In the genomic region with DNA sequence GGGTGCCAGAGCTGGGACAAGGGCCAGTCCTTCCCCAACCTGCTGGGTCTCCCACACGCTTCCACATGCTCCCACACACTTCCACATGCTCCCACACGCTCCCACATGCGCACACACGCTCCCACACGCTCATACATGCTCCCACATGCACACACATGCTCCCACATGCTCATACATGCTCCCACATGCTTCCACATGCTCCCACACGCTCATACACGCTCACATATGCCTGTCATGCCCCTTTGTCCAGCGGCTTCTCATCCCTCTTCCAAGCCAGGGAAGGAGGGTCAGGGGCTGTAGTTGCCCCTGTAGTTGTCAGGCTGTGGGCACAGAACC, we compare ENCODE assay signal across 28 cellular contexts. TPM values are rescaled to one million over a fixed set of nuclear protein-coding genes. Genes with fewer than 3 reads are reported as not detected.
DNase-seq lines count a peak whose midpoint lies in the region; ATAC-seq and TF ChIP-seq lines count a peak whose summit lies in the region.
"Had no signal": no experiment of that assay in that cellular context is flagged by ENCODE, and none has a peak within 500 bp of the region (broad histone marks: within the 10 kb centered on the region; RNA-seq: fewer than 3 reads in every experiment).

No MANE protein-coding gene starts in this region.

- H4K20me1 ChIP-seq in neural progenitor cell (ENCODE audit: low read depth): no peaks in the 10 kb centered on the region

- H3K4me1 ChIP-seq in Caco-2: peaks cover 14% of the 10 kb centered on the region
- no peaks in the 10 kb centered on the region for H3K4me1 ChIP-seq in neural progenitor cell
- H3K4me1 ChIP-seq: colonic mucosa, foreskin keratinocyte had no signal

- intact Hi-C loops in activated CD8-positive, alpha-beta T cell treated with anti-CD3 and anti-CD28 coated beads for 36 hours (cut with micrococcal nuclease): no loop called here
- intact Hi-C loops in Caco-2 (cut with micrococcal nuclease; ENCODE audit: unreplicated experiment): no loop called here

- H3K36me3 ChIP-seq in Caco-2 (ENCODE audit: control insufficient read depth, insufficient read depth, low read length): no peaks in the 10 kb centered on the region
- H3K36me3 ChIP-seq in neural progenitor cell: no peaks in the 10 kb centered on the region
- H3K36me3 ChIP-seq: colonic mucosa, heart left ventricle, lower lobe of right lung, neutrophil, SJCRH30, thyroid gland had no signal

- H3K4me3 Mint-ChIP-seq in activated CD8-positive, alpha-beta T cell treated with anti-CD3 and anti-CD28 coated beads, Interleukin-2, amount 10 ng/mL, durations not matched to agents 7 days and 5 days: no peak overlapping the region
- H3K4me3 Mint-ChIP-seq in activated CD8-positive, alpha-beta T cell treated with anti-CD3 and anti-CD28 coated beads for 36 hours: no peak overlapping the region
- H3K4me3 Mint-ChIP-seq in Caco-2 (ENCODE audit: unreplicated experiment) (no peak overlapping the region), neural progenitor cell (no peak overlapping the region)
- H3K4me3 Mint-ChIP-seq in effector memory CD8-positive, alpha-beta T cell: peak overlapping the region; percentile 64 to 70

- no peaks in the 10 kb centered on the region for H3K27me3 Mint-ChIP-seq in activated CD8-positive, alpha-beta T cell treated with anti-CD3 and anti-CD28 coated beads, Interleukin-2, amount 10 ng/mL, durations not matched to agents 7 days and 5 days (ENCODE audit: low read depth)
- H3K27me3 Mint-ChIP-seq in activated CD8-positive, alpha-beta T cell treated with anti-CD3 and anti-CD28 coated beads for 36 hours: peaks cover 2% of the 10 kb centered on the region
- H3K27me3 Mint-ChIP-seq in Caco-2 (ENCODE audit: insufficient read depth, unreplicated experiment) (peaks cover 3% of the 10 kb centered on the region), neural progenitor cell (ENCODE audit: insufficient read depth, low read depth) (peaks cover 15% of the 10 kb centered on the region)
- no peaks in the 10 kb centered on the region for H3K27me3 Mint-ChIP-seq in effector memory CD8-positive, alpha-beta T cell

- no peak for DNase-seq in activated CD8-positive, alpha-beta T cell treated with anti-CD3 and anti-CD28 coated beads, Interleukin-2, amount 10 ng/mL, durations not matched to agents 7 days and 5 days
- no peak for DNase-seq in activated CD8-positive, alpha-beta T cell treated with anti-CD3 and anti-CD28 coated beads for 36 hours
- DNase-seq in Caco-2: no peak
- no peak for DNase-seq in effector memory CD8-positive, alpha-beta T cell
- no peak for DNase-seq in neural progenitor cell (ENCODE audit: low spot score)
- no peak for DNase-seq in D341Med (ENCODE audit: low spot score)
- DNase-seq in RWPE1 (ENCODE audit: low spot score): no peak
- no peak for DNase-seq in NCI-H2196 treated with DMSO at 0.1 percent for 48 hours (lab: John Stamatoyannopoulos, UW; ENCODE audit: unreplicated experiment)
- DNase-seq: activated naive CD4-positive, alpha-beta T cell treated with anti-CD3 and anti-CD28 coated beads, Interleukin-2, amount 50 U/mL, for 16 hours; colonic mucosa; COR-L47; DND-41; effector memory CD4-positive, alpha-beta T cell; foreskin keratinocyte; Karpas-422; NCI-H1436; NCI-H2081 treated with DMSO at 0.1 percent for 48 hours; NCI-H446; SJCRH30; stimulated activated naive CD8-positive, alpha-beta T cell treated with anti-CD3 and anti-CD28 coated beads, Interleukin-15, Interleukin-2, amounts not matched to agents 100 U/mL and 50 U/mL, for 24 hours; thyroid gland had no signal

- no peak overlapping the region for H2AFZ ChIP-seq in neural progenitor cell (replicated peaks)

- peak overlapping the region; percentile 55 for H3K27ac Mint-ChIP-seq in activated CD8-positive, alpha-beta T cell treated with anti-CD3 and anti-CD28 coated beads, Interleukin-2, amount 10 ng/mL, durations not matched to agents 7 days and 5 days
- H3K27ac Mint-ChIP-seq in activated CD8-positive, alpha-beta T cell treated with anti-CD3 and anti-CD28 coated beads for 36 hours: no peak overlapping the region
- H3K27ac Mint-ChIP-seq in Caco-2 (ENCODE audit: unreplicated experiment) (peak overlapping the region; percentile 57), neural progenitor cell (peak overlapping the region; percentile 33)
- no peak overlapping the region for H3K27ac Mint-ChIP-seq in effector memory CD8-positive, alpha-beta T cell
- H3K27ac Mint-ChIP-seq: progenitor cell of endocrine pancreas had no signal

- no peak overlapping the region for H3K9ac ChIP-seq in neural progenitor cell

- BruUV-seq in Caco-2 (replicated peaks; lab: Mats Ljungman, UMichigan): no TSS peak

- ATAC-seq in activated CD8-positive, alpha-beta T cell treated with anti-CD3 and anti-CD28 coated beads, Interleukin-2, amount 10 ng/mL, durations not matched to agents 7 days and 5 days: no peak
- no peak for ATAC-seq in activated CD8-positive, alpha-beta T cell treated with anti-CD3 and anti-CD28 coated beads for 36 hours
- ATAC-seq in effector memory CD8-positive, alpha-beta T cell (replicated peaks): no peak
- ATAC-seq: esophagus mucosa; foreskin keratinocyte; heart left ventricle; lower lobe of right lung; mucosa of descending colon; stimulated activated naive CD8-positive, alpha-beta T cell treated with anti-CD3 and anti-CD28 coated beads, Interleukin-15, Interleukin-2, amounts not matched to agents 100 U/mL and 50 U/mL, for 24 hours had no signal

- H3K9me3 ChIP-seq in Caco-2 (no peaks in the 10 kb centered on the region), neural progenitor cell (ENCODE audit: low read depth) (no peaks in the 10 kb centered on the region)
- H3K9me3 ChIP-seq: A549, colonic mucosa, heart left ventricle, lower lobe of right lung, mucosa of descending colon, neutrophil, thyroid gland had no signal

- H3F3A ChIP-seq in neural progenitor cell (ENCODE audit: low read depth): peaks cover 7% of the 10 kb centered on the region

- POLR2A ChIA-PET in activated CD8-positive, alpha-beta T cell treated with anti-CD3 and anti-CD28 coated beads, Interleukin-2, amount 10 ng/mL, durations not matched to agents 7 days and 5 days (lab: Charles Lee): interaction anchor here (1.0 kb wide), 1 partner anchor 288 kb away, joined by 3 read pairs; no protein-coding TSS in a partner anchor
- POLR2A ChIA-PET in activated CD8-positive, alpha-beta T cell treated with anti-CD3 and anti-CD28 coated beads for 36 hours (lab: Charles Lee): no interaction called here
- POLR2A ChIA-PET in Caco-2 (lab: Charles Lee) (no interaction called here), RWPE1 (lab: Yijun Ruan, JAX; ENCODE audit: low non-redundant PET) (no interaction called here)

- H3K9me3 Mint-ChIP-seq in activated CD8-positive, alpha-beta T cell treated with anti-CD3 and anti-CD28 coated beads, Interleukin-2, amount 10 ng/mL, durations not matched to agents 7 days and 5 days (ENCODE audit: insufficient read depth): no peaks in the 10 kb centered on the region
- H3K9me3 Mint-ChIP-seq in activated CD8-positive, alpha-beta T cell treated with anti-CD3 and anti-CD28 coated beads for 36 hours: no peaks in the 10 kb centered on the region
- H3K9me3 Mint-ChIP-seq in Caco-2 (ENCODE audit: unreplicated experiment) (no peaks in the 10 kb centered on the region), neural progenitor cell (no peaks in the 10 kb centered on the region)
- H3K9me3 Mint-ChIP-seq in effector memory CD8-positive, alpha-beta T cell: no peaks in the 10 kb centered on the region

- H3K79me2 ChIP-seq in neural progenitor cell (ENCODE audit: low read depth): no peaks in the 10 kb centered on the region

- H3K27me3 ChIP-seq in Caco-2 (replicated peaks; ENCODE audit: control insufficient read depth, insufficient read depth, low read length) (no peaks in the 10 kb centered on the region), neural progenitor cell (no peaks in the 10 kb centered on the region)
- H3K27me3 ChIP-seq: colonic mucosa, foreskin keratinocyte, heart left ventricle, SJCRH30, thyroid gland had no signal

- H3K36me3 Mint-ChIP-seq in activated CD8-positive, alpha-beta T cell treated with anti-CD3 and anti-CD28 coated beads, Interleukin-2, amount 10 ng/mL, durations not matched to agents 7 days and 5 days (ENCODE audit: low read depth): no peaks in the 10 kb centered on the region
- H3K36me3 Mint-ChIP-seq in activated CD8-positive, alpha-beta T cell treated with anti-CD3 and anti-CD28 coated beads for 36 hours (ENCODE audit: low read depth): no peaks in the 10 kb centered on the region
- H3K36me3 Mint-ChIP-seq in Caco-2 (ENCODE audit: insufficient read depth, unreplicated experiment): no peaks in the 10 kb centered on the region
- peaks cover 15% of the 10 kb centered on the region for H3K36me3 Mint-ChIP-seq in effector memory CD8-positive, alpha-beta T cell (ENCODE audit: insufficient read depth)
- no peaks in the 10 kb centered on the region for H3K36me3 Mint-ChIP-seq in neural progenitor cell

- H3K4me1 Mint-ChIP-seq in activated CD8-positive, alpha-beta T cell treated with anti-CD3 and anti-CD28 coated beads, Interleukin-2, amount 10 ng/mL, durations not matched to agents 7 days and 5 days (ENCODE audit: low read depth): peaks cover 38% of the 10 kb centered on the region
- peaks cover 28% of the 10 kb centered on the region for H3K4me1 Mint-ChIP-seq in activated CD8-positive, alpha-beta T cell treated with anti-CD3 and anti-CD28 coated beads for 36 hours (ENCODE audit: low read depth)
- H3K4me1 Mint-ChIP-seq in Caco-2 (ENCODE audit: low read depth, unreplicated experiment) (no peaks in the 10 kb centered on the region), neural progenitor cell (peaks cover 29% of the 10 kb centered on the region)
- peaks cover 11 to 28% of the 10 kb centered on the region in 2 donors for H3K4me1 Mint-ChIP-seq in effector memory CD8-positive, alpha-beta T cell (ENCODE audit: low read depth in 2 of 2)

- no peak overlapping the region for H3K27ac ChIP-seq in neural progenitor cell
- H3K27ac ChIP-seq in RWPE1: no peak overlapping the region
- H3K27ac ChIP-seq: A549, colonic mucosa, foreskin keratinocyte, heart left ventricle, lower lobe of right lung, neutrophil, SJCRH30, thyroid gland had no signal

- CTCF ChIA-PET in activated CD8-positive, alpha-beta T cell treated with anti-CD3 and anti-CD28 coated beads, Interleukin-2, amount 10 ng/mL, durations not matched to agents 7 days and 5 days (lab: Charles Lee): no interaction called here
- CTCF ChIA-PET in activated CD8-positive, alpha-beta T cell treated with anti-CD3 and anti-CD28 coated beads for 36 hours (lab: Charles Lee): no interaction called here
- CTCF ChIA-PET in Caco-2 (lab: Charles Lee) (no interaction called here), RWPE1 (lab: Yijun Ruan, JAX) (no interaction called here)

- H3K4me2 ChIP-seq in neural progenitor cell: no peak overlapping the region
- H3K4me2 ChIP-seq: A549 had no signal

- H3K4me3 ChIP-seq in Caco-2 (ENCODE audit: low read depth, low read length) (no peak overlapping the region), neural progenitor cell (no peak overlapping the region)
- H3K4me3 ChIP-seq: A549, colonic mucosa, heart left ventricle, lower lobe of right lung, mucosa of descending colon, SJCRH30, thyroid gland had no signal

- no peak for TF ChIP-seq CTCF in activated CD8-positive, alpha-beta T cell treated with anti-CD3 and anti-CD28 coated beads for 36 hours (IDR thresholded peaks at IDR 0.05)
- TF ChIP-seq CTCF in Caco-2 (IDR thresholded peaks at IDR 0.05; ENCODE audit: insufficient read depth in 1 of 2, low read depth in 1 of 2, low read length in 1 of 2, severe bottlenecking in 1 of 2, unreplicated experiment in 1 of 2): no peak
- TF ChIP-seq CTCF in neural progenitor cell (IDR thresholded peaks at IDR 0.05): no peak
- TF ChIP-seq CTCF in RWPE1 (conservative IDR thresholded peaks at IDR 0.05; ENCODE audit: low read depth): no peak

RNA-seq across cellular contexts. Expression of a gene that starts 9.9 kb away (rescaled TPM):
- 1 to 10 TPM; 3.0 to 4.8 TPM for total RNA-seq in activated CD8-positive, alpha-beta T cell treated with anti-CD3 and anti-CD28 coated beads, Interleukin-2, amount 10 ng/mL, durations not matched to agents 7 days and 5 days
- 10 to 100 TPM; 23.3 to 24.1 TPM for total RNA-seq in activated CD8-positive, alpha-beta T cell treated with anti-CD3 and anti-CD28 coated beads for 36 hours
- total RNA-seq in Caco-2 (2022) (33.8 and 40.9 TPM in 2 replicates), neural progenitor cell (ENCODE audit: low replicate concordance) (3.6 and 12.9 TPM in 2 replicates)

Comparison
In these comparisons a context has a peak if more than half of its experiments do, and no peak if none do; other contexts are left out.
1. H3K27ac Mint-ChIP-seq: peak in activated CD8-positive, alpha-beta T cell treated with anti-CD3 and anti-CD28 coated beads, Interleukin-2, amount 10 ng/mL, durations not matched to agents 7 days and 5 days (single experiment), Caco-2 (single experiment) and neural progenitor cell (single experiment); none in activated CD8-positive, alpha-beta T cell treated with anti-CD3 and anti-CD28 coated beads for 36 hours (single experiment) and effector memory CD8-positive, alpha-beta T cell (0 of 2).
2. H3K4me3 Mint-ChIP-seq: peak in effector memory CD8-positive, alpha-beta T cell (2 of 2); none in activated CD8-positive, alpha-beta T cell treated with anti-CD3 and anti-CD28 coated beads, Interleukin-2, amount 10 ng/mL, durations not matched to agents 7 days and 5 days (single experiment), activated CD8-positive, alpha-beta T cell treated with anti-CD3 and anti-CD28 coated beads for 36 hours (single experiment), Caco-2 (single experiment) and neural progenitor cell (single experiment).